28 cellular contexts compared by ENCODE assay signal in genomic region chrX:19907794-19908193, GRCh38. TPM values are rescaled to one million over a fixed set of nuclear protein-coding genes. Genes with fewer than 3 reads are reported as not detected.
DNase-seq lines count a peak whose midpoint lies in the region; FAIRE-seq and TF ChIP-seq lines count a peak whose summit lies in the region.
"Had no signal": no experiment of that assay in that cellular context is flagged by ENCODE, and none has a peak within 500 bp of the region (broad histone marks: within the 10 kb centered on the region; RNA-seq: fewer than 3 reads in every experiment).

No MANE protein-coding gene starts in this region.

- H3K4me3 Mint-ChIP-seq in Calu3 (ENCODE audit: low read depth, unreplicated experiment) (no peak overlapping the region), endodermal cell (no peak overlapping the region)
- H3K4me3 Mint-ChIP-seq: activated naive CD8-positive, alpha-beta T cell treated with anti-CD3 and anti-CD28 coated beads, Interleukin-2, amount 10 ng/mL, durations not matched to agents 7 days and 5 days; CD8-positive, alpha-beta T cell had no signal

- peaks cover 17% of the 10 kb centered on the region for H3K4me1 ChIP-seq in OCI-LY3 (ENCODE audit: low read length)
- no peaks in the 10 kb centered on the region for H3K4me1 ChIP-seq in endodermal cell (ENCODE audit: control insufficient read depth, insufficient read depth, low read length)
- H3K4me1 ChIP-seq in small intestine (ENCODE audit: control insufficient read depth in 2 of 2, insufficient read depth in 1 of 2, low read depth in 1 of 2, low read length in 1 of 2): no peaks in the 10 kb centered on the region
- H3K4me1 ChIP-seq: testis, vagina had no signal

- peaks cover 22% of the 10 kb centered on the region for H3K4me1 Mint-ChIP-seq in Calu3 (ENCODE audit: low read depth, unreplicated experiment)
- no peaks in the 10 kb centered on the region for H3K4me1 Mint-ChIP-seq in endodermal cell

- no peak overlapping the region for H2AFZ ChIP-seq in OCI-LY3 (ENCODE audit: low read depth, low read length)

- H3K27me3 ChIP-seq in OCI-LY3 (ENCODE audit: low read depth, low read length) (no peaks in the 10 kb centered on the region), endodermal cell (ENCODE audit: control insufficient read depth, insufficient read depth, low read length, poor library complexity, severe bottlenecking) (no peaks in the 10 kb centered on the region), small intestine (ENCODE audit: control insufficient read depth in 2 of 2, insufficient read depth in 2 of 2, low read length in 2 of 2) (no peaks in the 10 kb centered on the region)
- H3K27me3 ChIP-seq: testis, vagina had no signal

- no peak overlapping the region for H3K9ac ChIP-seq in OCI-LY3 (ENCODE audit: low read length)
- no peak overlapping the region for H3K9ac ChIP-seq in endodermal cell (ENCODE audit: extremely low read depth, low read length, poor library complexity, severe bottlenecking)

- H3K79me2 ChIP-seq in OCI-LY3 (ENCODE audit: low read length): no peaks in the 10 kb centered on the region

- H3K4me3 ChIP-seq in OCI-LY3 (ENCODE audit: low read length): no peak overlapping the region
- H3K4me3 ChIP-seq in choroid plexus epithelial cell (ENCODE audit: low read depth, low read length): no peak overlapping the region
- H3K4me3 ChIP-seq in endodermal cell (ENCODE audit: low read length): no peak overlapping the region
- H3K4me3 ChIP-seq in small intestine (ENCODE audit: low read depth in 1 of 2, low read length in 2 of 2): no peak overlapping the region
- H3K4me3 ChIP-seq: SK-N-MC, smooth muscle cell, testis, vagina had no signal

- DNase-seq in Calu3 (no peak), GM18507 (ENCODE audit: extremely low spot score, insufficient read length, low read depth) (no peak), choroid plexus epithelial cell (ENCODE audit: low read depth) (no peak), endodermal cell (no peak), small intestine (no peak)
- no peak for DNase-seq in stimulated activated CD4-positive, alpha-beta T cell treated with anti-CD3 and anti-CD28 coated beads, Interleukin-2, amount 100 ng/mL, for 24 hours
- DNase-seq: activated CD4-positive, alpha-beta T cell treated with anti-CD3 and anti-CD28 coated beads, Interleukin-2, amount 50 U/mL, for 4 hours; activated CD8-positive, alpha-beta memory T cell treated with anti-CD3 and anti-CD28 coated beads, Interleukin-2, amount 50 U/mL, for 4 hours; activated naive CD8-positive, alpha-beta T cell treated with anti-CD3 and anti-CD28 coated beads, Interleukin-2, amount 10 ng/mL, durations not matched to agents 7 days and 5 days; CD8-positive, alpha-beta T cell; cortex of kidney; DMS79 treated with DMSO at 0.1 percent for 48 hours; IMR-90; left colon; mesenchymal stem cell; NCI-H2227 treated with DMSO at 0.1 percent for 48 hours; stimulated activated CD4-positive, alpha-beta T cell treated with anti-CD3 and anti-CD28 coated beads, Interleukin-4, amount 100 ng/mL, for 1 hour; stimulated activated naive CD4-positive, alpha-beta T cell; T-helper 2 cell; testis had no signal

- H3K4me2 ChIP-seq in OCI-LY3 (ENCODE audit: low read length): no peak overlapping the region
- H3K4me2 ChIP-seq: smooth muscle cell had no signal

- H4K20me1 ChIP-seq in OCI-LY3 (ENCODE audit: insufficient read depth, low read length): no peaks in the 10 kb centered on the region

- TF ChIP-seq CTCF in Calu3 (IDR thresholded peaks at IDR 0.05; ENCODE audit: unreplicated experiment) (peak; percentile 25), OCI-LY3 (IDR thresholded peaks at IDR 0.05; ENCODE audit: low read depth, low read length) (peak; percentile 13; the same call in 1 of the 2 replicates), choroid plexus epithelial cell (conservative IDR thresholded peaks at IDR 0.05; ENCODE audit: low read depth, low read length) (peak; percentile 19), endodermal cell (conservative IDR thresholded peaks at IDR 0.05) (no peak)

- no peak overlapping the region for H3K27ac Mint-ChIP-seq in Calu3 (ENCODE audit: unreplicated experiment)
- H3K27ac Mint-ChIP-seq in endodermal cell: no peak overlapping the region
- H3K27ac Mint-ChIP-seq: activated naive CD8-positive, alpha-beta T cell treated with anti-CD3 and anti-CD28 coated beads, Interleukin-2, amount 10 ng/mL, durations not matched to agents 7 days and 5 days; activated T-helper 2 cell treated with anti-CD3 and anti-CD28 coated beads, Interferon-gamma antibody, Interleukin-2, Interleukin-4, amounts not matched to agents 10 μg/mL and 5 μg/mL and 100 μg/mL, durations not matched to agents 14 hours and 24 hours and 36 hours; CD8-positive, alpha-beta T cell had no signal

- H3K27ac ChIP-seq in OCI-LY3 (ENCODE audit: low read length): no peak overlapping the region
- H3K27ac ChIP-seq in endodermal cell (ENCODE audit: low read depth, low read length): no peak overlapping the region
- no peak overlapping the region for H3K27ac ChIP-seq in small intestine (ENCODE audit: low read depth in 1 of 2, low read length in 1 of 2)
- H3K27ac ChIP-seq: SK-N-MC, testis, vagina had no signal

- CTCF ChIA-PET in Calu3 (lab: Charles Lee): no interaction called here

- no peaks in the 10 kb centered on the region for H3K9me3 ChIP-seq in OCI-LY3 (ENCODE audit: insufficient read depth, low read length)
- H3K9me3 ChIP-seq in endodermal cell (ENCODE audit: control insufficient read depth, low read length): no peaks in the 10 kb centered on the region
- no peaks in the 10 kb centered on the region for H3K9me3 ChIP-seq in small intestine (ENCODE audit: control insufficient read depth, low read depth)
- H3K9me3 ChIP-seq: testis, vagina had no signal

- H3K9me3 Mint-ChIP-seq in Calu3 (ENCODE audit: low read depth, unreplicated experiment) (no peaks in the 10 kb centered on the region), endodermal cell (peaks cover 42% of the 10 kb centered on the region)
- H3K9me3 Mint-ChIP-seq: activated naive CD8-positive, alpha-beta T cell treated with anti-CD3 and anti-CD28 coated beads, Interleukin-2, amount 10 ng/mL, durations not matched to agents 7 days and 5 days; activated T-helper 2 cell treated with anti-CD3 and anti-CD28 coated beads, Interferon-gamma antibody, Interleukin-2, Interleukin-4, amounts not matched to agents 10 μg/mL and 5 μg/mL and 100 μg/mL, durations not matched to agents 14 hours and 24 hours and 36 hours; CD8-positive, alpha-beta T cell had no signal

- FAIRE-seq in GM18507 (lab: Jason Lieb, UNC): peak; percentile 56
- no peak for FAIRE-seq in small intestine (lab: Jason Lieb, UNC)
- FAIRE-seq: endometrium, H1, RCC 7860 had no signal

- no TSS peak for BruUV-seq in Calu3 (replicated peaks; lab: Mats Ljungman, UMichigan)

- H3K36me3 ChIP-seq in OCI-LY3 (replicated peaks; ENCODE audit: low read depth, low read length) (no peaks in the 10 kb centered on the region), endodermal cell (ENCODE audit: control insufficient read depth, insufficient read depth, low read length) (no peaks in the 10 kb centered on the region), small intestine (ENCODE audit: control insufficient read depth in 2 of 2, insufficient read depth in 2 of 2, low read length in 2 of 2) (peaks cover 0 to 2% of the 10 kb centered on the region in 2 donors)
- H3K36me3 ChIP-seq: vagina had no signal

- intact Hi-C loops in Calu3 (cut with micrococcal nuclease; ENCODE audit: unreplicated experiment): loop anchor here (2.0 to 5.0 kb wide), 2 partner anchors 83 to 210 kb away; partner anchors contain the start of genes BCLAF3 and MAP7D2

- 100% methylated on average over 2 of the region's 2 CpGs; no CpG with 5 or more reads in 1 of the 2 experiments for WGBS in endodermal cell (ENCODE audit: insufficient coverage in 1 of 2, insufficient read length in 1 of 2), 2 experiments
- 68 to 94% (median 92%) methylated on average over 1 to 2 of the region's 2 CpGs for WGBS in small intestine, 3 donors

- H3K27me3 Mint-ChIP-seq in Calu3 (ENCODE audit: unreplicated experiment) (no peaks in the 10 kb centered on the region), endodermal cell (ENCODE audit: insufficient read depth) (no peaks in the 10 kb centered on the region)
- H3K27me3 Mint-ChIP-seq: activated naive CD8-positive, alpha-beta T cell treated with anti-CD3 and anti-CD28 coated beads, Interleukin-2, amount 10 ng/mL, durations not matched to agents 7 days and 5 days had no signal

- no peaks in the 10 kb centered on the region for H3K36me3 Mint-ChIP-seq in Calu3 (ENCODE audit: insufficient read depth, unreplicated experiment)
- H3K36me3 Mint-ChIP-seq in endodermal cell (ENCODE audit: low read depth): peaks cover 5% of the 10 kb centered on the region
- H3K36me3 Mint-ChIP-seq: activated naive CD8-positive, alpha-beta T cell treated with anti-CD3 and anti-CD28 coated beads, Interleukin-2, amount 10 ng/mL, durations not matched to agents 7 days and 5 days; CD8-positive, alpha-beta T cell had no signal

RNA-seq across cellular contexts. Expression of gene SH3KBP1, which starts 20.4 kb away (rescaled TPM):
- 97.9 and 105 TPM in 2 replicates for total RNA-seq in Calu3 (2022)
- total RNA-seq in endodermal cell: 10 to 100 TPM; 14.5 to 20.3 TPM
- 11.7 TPM for polyA plus RNA-seq in endodermal cell (2013, experiment 1 of 2)
- 11.3 TPM for polyA plus RNA-seq in endodermal cell (2013, experiment 2 of 2)
- polyA plus RNA-seq in small intestine: 10 to 100 TPM in 1 of 3 donors, 1 to 10 TPM in 2; 6.3 to 15.9 (median 7.3) TPM
